Comparison of ENCODE assay signal across 2 cellular contexts in the genomic region with DNA sequence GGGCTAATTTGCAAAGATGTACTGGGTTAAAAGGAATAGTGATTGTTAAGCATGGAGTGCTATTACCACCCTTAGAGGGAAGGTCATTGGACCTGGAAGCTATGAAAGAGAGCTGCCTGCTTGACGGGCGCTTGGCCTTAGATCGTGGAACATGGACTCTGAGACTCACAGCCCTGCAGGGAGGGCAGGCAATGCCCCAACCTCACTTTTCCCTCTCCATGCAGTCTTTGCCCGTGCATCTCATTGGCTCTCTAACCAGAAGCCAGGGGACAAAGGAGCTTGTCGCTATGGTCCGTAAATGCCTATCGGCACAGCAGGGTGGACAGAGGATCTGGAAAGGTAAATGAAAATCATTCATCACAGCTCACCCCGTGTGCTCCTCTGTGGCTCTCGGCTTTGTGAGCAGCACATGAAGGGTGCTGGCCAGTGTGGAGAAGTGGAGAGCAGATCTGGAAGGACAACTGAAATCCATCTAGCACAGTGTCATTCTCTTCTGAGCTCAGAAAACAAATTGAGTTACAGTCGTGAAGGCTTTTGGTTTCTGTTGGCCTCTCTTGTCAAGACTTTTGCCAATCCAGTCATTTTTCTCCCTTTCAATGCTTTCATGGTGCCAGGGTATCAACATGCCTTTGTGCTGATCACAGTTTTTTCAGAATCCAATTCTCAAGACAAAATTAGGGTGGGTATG.
TF ChIP-seq lines count a peak whose summit lies in the region.

No MANE protein-coding gene starts in this region.

TF ChIP-seq in K562, 482 proteins besides CTCF, POLR2A, EP300 and RAD21 (continues in another document):
- TF ChIP-seq ZNF274 (IDR thresholded peaks at IDR 0.05; ENCODE audit: borderline replicate concordance, low read depth, low read length) (no peak), SMAD2 (IDR thresholded peaks at IDR 0.05; ENCODE audit: low read depth, low read length) (no peak), LEF1 (IDR thresholded peaks at IDR 0.05) (no peak), ZNF444 (CRISPR knock-in tag; IDR thresholded peaks at IDR 0.05) (no peak), GATAD2B (IDR thresholded peaks at IDR 0.05; ENCODE audit: borderline replicate concordance) (no peak), ZNF124 (CRISPR knock-in tag; IDR thresholded peaks at IDR 0.05) (no peak), NEUROD1 (IDR thresholded peaks at IDR 0.05; ENCODE audit: borderline replicate concordance, low read depth, low read length, partially characterized antibody) (no peak), HDAC3 (IDR thresholded peaks at IDR 0.05; ENCODE audit: borderline replicate concordance, partially characterized antibody) (no peak), ZNF79 (CRISPR knock-in tag; IDR thresholded peaks at IDR 0.05; ENCODE audit: low read depth) (no peak)
- TF ChIP-seq, protein P1, sequence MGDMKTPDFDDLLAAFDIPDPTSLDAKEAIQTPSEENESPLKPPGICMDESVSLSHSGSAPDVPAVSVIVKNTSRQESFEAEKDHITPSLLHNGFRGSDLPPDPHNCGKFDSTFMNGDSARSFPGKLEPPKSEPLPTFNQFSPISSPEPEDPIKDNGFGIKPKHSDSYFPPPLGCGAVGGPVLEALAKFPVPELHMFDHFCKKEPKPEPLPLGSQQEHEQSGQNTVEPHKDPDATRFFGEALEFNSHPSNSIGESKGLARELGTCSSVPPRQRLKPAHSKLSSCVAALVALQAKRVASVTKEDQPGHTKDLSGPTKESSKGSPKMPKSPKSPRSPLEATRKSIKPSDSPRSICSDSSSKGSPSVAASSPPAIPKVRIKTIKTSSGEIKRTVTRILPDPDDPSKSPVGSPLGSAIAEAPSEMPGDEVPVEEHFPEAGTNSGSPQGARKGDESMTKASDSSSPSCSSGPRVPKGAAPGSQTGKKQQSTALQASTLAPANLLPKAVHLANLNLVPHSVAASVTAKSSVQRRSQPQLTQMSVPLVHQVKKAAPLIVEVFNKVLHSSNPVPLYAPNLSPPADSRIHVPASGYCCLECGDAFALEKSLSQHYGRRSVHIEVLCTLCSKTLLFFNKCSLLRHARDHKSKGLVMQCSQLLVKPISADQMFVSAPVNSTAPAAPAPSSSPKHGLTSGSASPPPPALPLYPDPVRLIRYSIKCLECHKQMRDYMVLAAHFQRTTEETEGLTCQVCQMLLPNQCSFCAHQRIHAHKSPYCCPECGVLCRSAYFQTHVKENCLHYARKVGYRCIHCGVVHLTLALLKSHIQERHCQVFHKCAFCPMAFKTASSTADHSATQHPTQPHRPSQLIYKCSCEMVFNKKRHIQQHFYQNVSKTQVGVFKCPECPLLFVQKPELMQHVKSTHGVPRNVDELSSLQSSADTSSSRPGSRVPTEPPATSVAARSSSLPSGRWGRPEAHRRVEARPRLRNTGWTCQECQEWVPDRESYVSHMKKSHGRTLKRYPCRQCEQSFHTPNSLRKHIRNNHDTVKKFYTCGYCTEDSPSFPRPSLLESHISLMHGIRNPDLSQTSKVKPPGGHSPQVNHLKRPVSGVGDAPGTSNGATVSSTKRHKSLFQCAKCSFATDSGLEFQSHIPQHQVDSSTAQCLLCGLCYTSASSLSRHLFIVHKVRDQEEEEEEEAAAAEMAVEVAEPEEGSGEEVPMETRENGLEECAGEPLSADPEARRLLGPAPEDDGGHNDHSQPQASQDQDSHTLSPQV (IDR thresholded peaks at IDR 0.05) = no peak
- TF ChIP-seq, protein P2, sequence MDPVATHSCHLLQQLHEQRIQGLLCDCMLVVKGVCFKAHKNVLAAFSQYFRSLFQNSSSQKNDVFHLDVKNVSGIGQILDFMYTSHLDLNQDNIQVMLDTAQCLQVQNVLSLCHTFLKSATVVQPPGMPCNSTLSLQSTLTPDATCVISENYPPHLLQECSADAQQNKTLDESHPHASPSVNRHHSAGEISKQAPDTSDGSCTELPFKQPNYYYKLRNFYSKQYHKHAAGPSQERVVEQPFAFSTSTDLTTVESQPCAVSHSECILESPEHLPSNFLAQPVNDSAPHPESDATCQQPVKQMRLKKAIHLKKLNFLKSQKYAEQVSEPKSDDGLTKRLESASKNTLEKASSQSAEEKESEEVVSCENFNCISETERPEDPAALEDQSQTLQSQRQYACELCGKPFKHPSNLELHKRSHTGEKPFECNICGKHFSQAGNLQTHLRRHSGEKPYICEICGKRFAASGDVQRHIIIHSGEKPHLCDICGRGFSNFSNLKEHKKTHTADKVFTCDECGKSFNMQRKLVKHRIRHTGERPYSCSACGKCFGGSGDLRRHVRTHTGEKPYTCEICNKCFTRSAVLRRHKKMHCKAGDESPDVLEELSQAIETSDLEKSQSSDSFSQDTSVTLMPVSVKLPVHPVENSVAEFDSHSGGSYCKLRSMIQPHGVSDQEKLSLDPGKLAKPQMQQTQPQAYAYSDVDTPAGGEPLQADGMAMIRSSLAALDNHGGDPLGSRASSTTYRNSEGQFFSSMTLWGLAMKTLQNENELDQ (CRISPR knock-in tag; IDR thresholded peaks at IDR 0.05; ENCODE audit: borderline replicate concordance) = no peak
- TF ChIP-seq, protein P3, sequence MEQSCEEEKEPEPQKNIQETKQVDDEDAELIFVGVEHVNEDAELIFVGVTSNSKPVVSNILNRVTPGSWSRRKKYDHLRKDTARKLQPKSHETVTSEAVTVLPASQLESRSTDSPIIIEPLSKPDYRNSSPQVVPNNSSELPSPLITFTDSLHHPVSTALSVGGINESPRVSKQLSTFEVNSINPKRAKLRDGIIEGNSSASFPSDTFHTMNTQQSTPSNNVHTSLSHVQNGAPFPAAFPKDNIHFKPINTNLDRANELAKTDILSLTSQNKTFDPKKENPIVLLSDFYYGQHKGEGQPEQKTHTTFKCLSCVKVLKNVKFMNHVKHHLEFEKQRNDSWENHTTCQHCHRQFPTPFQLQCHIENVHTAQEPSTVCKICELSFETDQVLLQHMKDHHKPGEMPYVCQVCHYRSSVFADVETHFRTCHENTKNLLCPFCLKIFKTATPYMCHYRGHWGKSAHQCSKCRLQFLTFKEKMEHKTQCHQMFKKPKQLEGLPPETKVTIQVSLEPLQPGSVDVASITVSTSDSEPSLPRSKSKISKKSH (CRISPR knock-in tag; IDR thresholded peaks at IDR 0.05) = no peak

TF ChIP-seq in HepG2, 621 proteins besides CTCF, POLR2A, EP300 and RAD21:
- TF ChIP-seq KLF12 (CRISPR knock-in tag; IDR thresholded peaks at IDR 0.05; ENCODE audit: borderline replicate concordance) (no peak), PITX1 (CRISPR knock-in tag; IDR thresholded peaks at IDR 0.05) (no peak), ZNF382 (CRISPR knock-in tag; IDR thresholded peaks at IDR 0.05; ENCODE audit: borderline replicate concordance) (no peak), ZFP37 (CRISPR knock-in tag; IDR thresholded peaks at IDR 0.05; ENCODE audit: borderline replicate concordance) (no peak)
- TF ChIP-seq, protein P4, sequence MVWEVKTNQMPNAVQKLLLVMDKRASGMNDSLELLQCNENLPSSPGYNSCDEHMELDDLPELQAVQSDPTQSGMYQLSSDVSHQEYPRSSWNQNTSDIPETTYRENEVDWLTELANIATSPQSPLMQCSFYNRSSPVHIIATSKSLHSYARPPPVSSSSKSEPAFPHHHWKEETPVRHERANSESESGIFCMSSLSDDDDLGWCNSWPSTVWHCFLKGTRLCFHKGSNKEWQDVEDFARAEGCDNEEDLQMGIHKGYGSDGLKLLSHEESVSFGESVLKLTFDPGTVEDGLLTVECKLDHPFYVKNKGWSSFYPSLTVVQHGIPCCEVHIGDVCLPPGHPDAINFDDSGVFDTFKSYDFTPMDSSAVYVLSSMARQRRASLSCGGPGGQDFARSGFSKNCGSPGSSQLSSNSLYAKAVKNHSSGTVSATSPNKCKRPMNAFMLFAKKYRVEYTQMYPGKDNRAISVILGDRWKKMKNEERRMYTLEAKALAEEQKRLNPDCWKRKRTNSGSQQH (CRISPR knock-in tag; IDR thresholded peaks at IDR 0.05; ENCODE audit: low read depth) = no peak
- TF ChIP-seq, protein P5, sequence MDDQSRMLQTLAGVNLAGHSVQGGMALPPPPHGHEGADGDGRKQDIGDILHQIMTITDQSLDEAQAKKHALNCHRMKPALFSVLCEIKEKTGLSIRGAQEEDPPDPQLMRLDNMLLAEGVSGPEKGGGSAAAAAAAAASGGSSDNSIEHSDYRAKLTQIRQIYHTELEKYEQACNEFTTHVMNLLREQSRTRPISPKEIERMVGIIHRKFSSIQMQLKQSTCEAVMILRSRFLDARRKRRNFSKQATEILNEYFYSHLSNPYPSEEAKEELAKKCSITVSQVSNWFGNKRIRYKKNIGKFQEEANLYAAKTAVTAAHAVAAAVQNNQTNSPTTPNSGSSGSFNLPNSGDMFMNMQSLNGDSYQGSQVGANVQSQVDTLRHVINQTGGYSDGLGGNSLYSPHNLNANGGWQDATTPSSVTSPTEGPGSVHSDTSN (CRISPR knock-in tag; IDR thresholded peaks at IDR 0.05; ENCODE audit: borderline replicate concordance) = no peak
TF ChIP-seq in HepG2: peak in this region for 0.
